22 cellular contexts compared by ENCODE assay signal in genomic region chr12:93888964-93889363, GRCh38.
"Had no signal": no experiment of that assay in that cellular context is flagged by ENCODE, and none has a peak within 500 bp of the region (broad histone marks: within the 10 kb centered on the region; RNA-seq: fewer than 3 reads in every experiment).

No MANE protein-coding gene starts in this region.

- DNase-seq: colonic mucosa; cortex of kidney; effector CD8-positive, alpha-beta T cell; effector memory CD8-positive, alpha-beta T cell; endodermal cell; erythroblast; esophagus squamous epithelium; foreskin keratinocyte; heart left ventricle; hippocampal formation; left cardiac atrium; left lung; left ventricle myocardium superior; lower lobe of right lung; mesenchymal stem cell; mucosa of descending colon; naive B cell had no signal

- ATAC-seq: effector memory CD8-positive, alpha-beta T cell; esophagus mucosa; foreskin keratinocyte; gastroesophageal sphincter; heart left ventricle; left cardiac atrium; left lung; left ventricle myocardium superior; mucosa of descending colon had no signal

- H3K27me3 ChIP-seq: colonic mucosa, esophagus squamous epithelium, foreskin keratinocyte, gastroesophageal sphincter, heart left ventricle, left lung had no signal

- H3K27ac Mint-ChIP-seq: dendritic cell treated with granulocyte-macrophage colony-stimulating factor and Interleukin-4, amounts not matched to agents 40 ng/mL and 50 ng/mL, for 4 days; endodermal cell; mesothelial cell of epicardium had no signal

- H3K4me3 ChIP-seq: colonic mucosa, esophagus squamous epithelium, gastroesophageal sphincter, heart left ventricle, left lung, lower lobe of right lung, mucosa of descending colon had no signal

- H3K4me1 ChIP-seq: colonic mucosa, left lung had no signal

- H3K36me3 ChIP-seq: colonic mucosa, esophagus squamous epithelium, gastroesophageal sphincter, heart left ventricle, left lung, lower lobe of right lung had no signal

- H3K36me3 Mint-ChIP-seq: mesothelial cell of epicardium, naive B cell had no signal

- H3K27ac ChIP-seq: colonic mucosa, epithelial cell of prostate, esophagus squamous epithelium, foreskin keratinocyte, gastroesophageal sphincter, heart left ventricle, left lung, lower lobe of right lung had no signal

- H3K9me3 Mint-ChIP-seq: dendritic cell treated with granulocyte-macrophage colony-stimulating factor and Interleukin-4, amounts not matched to agents 40 ng/mL and 50 ng/mL, for 4 days; effector memory CD8-positive, alpha-beta T cell; endodermal cell; mesothelial cell of epicardium had no signal

- H3K9me3 ChIP-seq: colonic mucosa, esophagus squamous epithelium, gastroesophageal sphincter, heart left ventricle, left lung, lower lobe of right lung, mucosa of descending colon had no signal
